17 cellular contexts compared by ENCODE assay signal in genomic region chr3:193836511-193836910, GRCh38.
"Had no signal": no experiment of that assay in that cellular context is flagged by ENCODE, and none has a peak within 500 bp of the region (broad histone marks: within the 10 kb centered on the region; RNA-seq: fewer than 3 reads in every experiment).

No MANE protein-coding gene starts in this region.

- H3K36me3 ChIP-seq: heart left ventricle had no signal

- H3K9me3 ChIP-seq: heart left ventricle, mucosa of descending colon had no signal

- ATAC-seq: heart left ventricle; left lobe of liver; mucosa of descending colon; natural killer cell; sciatic nerve; stimulated activated naive B cell treated with anti-CD40 and anti-IgM and Interleukin-4, amounts not matched to agents 10 μg/mL and 1 μg/mL and 100 μg/mL, for 72 hours; stimulated activated naive CD8-positive, alpha-beta T cell treated with anti-CD3 and anti-CD28 coated beads, Interleukin-15, amount 100 ng/mL, for 72 hours had no signal

- FAIRE-seq: endometrium, frontal cortex, urothelium cell line had no signal

- H3K27ac ChIP-seq: heart left ventricle had no signal

- H3K4me3 ChIP-seq: heart left ventricle, mucosa of descending colon had no signal

- DNase-seq: effector memory CD4-positive, alpha-beta T cell; heart left ventricle; islet precursor cell; mammary epithelial cell; natural killer cell; stimulated activated CD4-positive, alpha-beta T cell treated with anti-CD3 and anti-CD28 coated beads, Interleukin-2, amount 100 ng/mL, for 24 hours; stimulated activated CD4-positive, alpha-beta T cell treated with anti-CD3 and anti-CD28 coated beads, Interleukin-4, amount 100 ng/mL, for 4 hours; stimulated activated naive B cell treated with anti-CD40 and anti-IgM and Interleukin-4, amounts not matched to agents 10 μg/mL and 1 μg/mL and 100 μg/mL, for 72 hours; stimulated activated naive CD8-positive, alpha-beta T cell treated with anti-CD3 and anti-CD28 coated beads, Interleukin-15, amount 100 ng/mL, for 72 hours; substantia nigra; trophoblast cell had no signal
